8 cellular contexts compared by ENCODE assay signal in genomic region chr4:142846729-142847606, GRCh38. TPM values are rescaled to one million over a fixed set of nuclear protein-coding genes. Genes with fewer than 3 reads are reported as not detected.
DNase-seq lines count a peak whose midpoint lies in the region; ATAC-seq and TF ChIP-seq lines count a peak whose summit lies in the region.

No MANE protein-coding gene starts in this region.

- peaks cover 0 to 5% of the 10 kb centered on the region in 2 donors for H3K27me3 ChIP-seq in tibial artery

- no peaks in the 10 kb centered on the region for H3K36me3 Mint-ChIP-seq in activated T-helper 17 cell treated with anti-CD3 and anti-CD28 coated beads, Interleukin-2, amount 50 U/mL, for 72 hours (ENCODE audit: low read depth)
- H3K36me3 Mint-ChIP-seq in osteocyte (ENCODE audit: unreplicated experiment): no peaks in the 10 kb centered on the region

- H3K9me3 Mint-ChIP-seq in activated T-helper 17 cell treated with anti-CD3 and anti-CD28 coated beads, Interleukin-2, amount 50 U/mL, for 72 hours: no peaks in the 10 kb centered on the region
- H3K9me3 Mint-ChIP-seq in osteocyte (ENCODE audit: unreplicated experiment): no peaks in the 10 kb centered on the region

- H3K9me3 ChIP-seq in tibial artery: no peaks in the 10 kb centered on the region

- H3K4me1 ChIP-seq in tibial artery: peaks cover 0 to 23% (median 7%) of the 10 kb centered on the region in 4 donors

- DNase-seq in ELR (ENCODE audit: low read depth): peak; percentile 41
- DNase-seq in NCI-H82 treated with DMSO at 0.1 percent for 48 hours (lab: John Stamatoyannopoulos, UW; ENCODE audit: unreplicated experiment): peak; percentile 46
- DNase-seq in fibroblast of villous mesenchyme (ENCODE audit: low read depth): peak; percentile 16
- no peak for DNase-seq in osteocyte (ENCODE audit: extremely low spot score, unreplicated experiment)
- DNase-seq in tibial artery: peak in 1 of 2 donors; percentile 67
- no peak for DNase-seq in NK-92 (lab: John Stamatoyannopoulos, UW; ENCODE audit: unreplicated experiment)

- peak; percentile 67 for ATAC-seq in HG02759 (IDR thresholded peaks at IDR 0.05; ENCODE audit: unreplicated experiment)
- peak; percentile 83 for ATAC-seq in activated T-helper 17 cell treated with anti-CD3 and anti-CD28 coated beads, Interleukin-2, amount 50 U/mL, for 72 hours (replicated peaks)

- peak overlapping the region; percentile 83 for H3K27ac ChIP-seq in tibial artery

- peak; percentile 36 for TF ChIP-seq CTCF in fibroblast of villous mesenchyme (IDR thresholded peaks at IDR 0.05; ENCODE audit: insufficient read depth, low read depth, low read length)
- TF ChIP-seq CTCF in osteocyte (IDR thresholded peaks at IDR 0.05): peak; percentile 39
- TF ChIP-seq CTCF in tibial artery (IDR thresholded peaks at IDR 0.05): peak in 1 of 2 experiments; percentile 26

- H3K4me3 Mint-ChIP-seq in activated T-helper 17 cell treated with anti-CD3 and anti-CD28 coated beads, Interleukin-2, amount 50 U/mL, for 72 hours: peak overlapping the region; percentile 84
- H3K4me3 Mint-ChIP-seq in osteocyte (ENCODE audit: unreplicated experiment): peak overlapping the region; percentile 91

- H3K27me3 Mint-ChIP-seq in activated T-helper 17 cell treated with anti-CD3 and anti-CD28 coated beads, Interleukin-2, amount 50 U/mL, for 72 hours: peaks cover 9% of the 10 kb centered on the region
- H3K27me3 Mint-ChIP-seq in osteocyte (ENCODE audit: unreplicated experiment): peaks cover 49% of the 10 kb centered on the region

- no peak overlapping the region for H3K27ac Mint-ChIP-seq in activated T-helper 17 cell treated with anti-CD3 and anti-CD28 coated beads, Interleukin-2, amount 50 U/mL, for 72 hours
- H3K27ac Mint-ChIP-seq in osteocyte (ENCODE audit: unreplicated experiment): no peak overlapping the region

- no peaks in the 10 kb centered on the region for H3K4me1 Mint-ChIP-seq in activated T-helper 17 cell treated with anti-CD3 and anti-CD28 coated beads, Interleukin-2, amount 50 U/mL, for 72 hours
- H3K4me1 Mint-ChIP-seq in osteocyte (ENCODE audit: unreplicated experiment): peaks cover 12% of the 10 kb centered on the region

- intact Hi-C loops in tibial artery (cut with DNase I; ENCODE audit: low total_unique reads): loop anchor here (5.0 to 10.0 kb wide), 3 partner anchors 492 to 1502 kb away; no protein-coding TSS in a partner anchor

- H3K4me3 ChIP-seq in fibroblast of villous mesenchyme (ENCODE audit: low read depth, low read length) (peak overlapping the region; percentile 62), tibial artery (peak overlapping the region; percentile 70 to 93)

- H3K36me3 ChIP-seq in tibial artery: no peaks in the 10 kb centered on the region

RNA-seq across cellular contexts. Expression of gene INPP4B, which starts 0.9 kb away (rescaled TPM):
- total RNA-seq in activated T-helper 17 cell treated with anti-CD3 and anti-CD28 coated beads, Interleukin-2, amount 50 U/mL, for 72 hours: 10 to 100 TPM; 53.9 to 65.0 TPM
- total RNA-seq in fibroblast of villous mesenchyme: 51.9 and 64.3 TPM in 2 replicates
- total RNA-seq in osteocyte: 9.9 and 10.9 TPM in 2 replicates

Comparison
In these comparisons a context has a peak if more than half of its experiments do, and no peak if none do; other contexts are left out.
1. DNase-seq: peak in ELR (single experiment), NCI-H82 treated with DMSO at 0.1 percent for 48 hours (single experiment) and fibroblast of villous mesenchyme (single experiment); none in osteocyte (single experiment) and NK-92 (single experiment).